Comparison of ENCODE assay signal across 1 cellular context in genomic region chr12:123436017-123436964, GRCh38.
TF ChIP-seq lines count a peak whose summit lies in the region.

Gene RILPL2, minus strand, starts transcription at chr12:123436684. Its CDS starts 264 bp downstream, at chr12:123436420.

TF ChIP-seq in WTC11, 78 proteins besides CTCF, POLR2A, EP300 and RAD21 (continued from another document):
- TF ChIP-seq, protein P1, sequence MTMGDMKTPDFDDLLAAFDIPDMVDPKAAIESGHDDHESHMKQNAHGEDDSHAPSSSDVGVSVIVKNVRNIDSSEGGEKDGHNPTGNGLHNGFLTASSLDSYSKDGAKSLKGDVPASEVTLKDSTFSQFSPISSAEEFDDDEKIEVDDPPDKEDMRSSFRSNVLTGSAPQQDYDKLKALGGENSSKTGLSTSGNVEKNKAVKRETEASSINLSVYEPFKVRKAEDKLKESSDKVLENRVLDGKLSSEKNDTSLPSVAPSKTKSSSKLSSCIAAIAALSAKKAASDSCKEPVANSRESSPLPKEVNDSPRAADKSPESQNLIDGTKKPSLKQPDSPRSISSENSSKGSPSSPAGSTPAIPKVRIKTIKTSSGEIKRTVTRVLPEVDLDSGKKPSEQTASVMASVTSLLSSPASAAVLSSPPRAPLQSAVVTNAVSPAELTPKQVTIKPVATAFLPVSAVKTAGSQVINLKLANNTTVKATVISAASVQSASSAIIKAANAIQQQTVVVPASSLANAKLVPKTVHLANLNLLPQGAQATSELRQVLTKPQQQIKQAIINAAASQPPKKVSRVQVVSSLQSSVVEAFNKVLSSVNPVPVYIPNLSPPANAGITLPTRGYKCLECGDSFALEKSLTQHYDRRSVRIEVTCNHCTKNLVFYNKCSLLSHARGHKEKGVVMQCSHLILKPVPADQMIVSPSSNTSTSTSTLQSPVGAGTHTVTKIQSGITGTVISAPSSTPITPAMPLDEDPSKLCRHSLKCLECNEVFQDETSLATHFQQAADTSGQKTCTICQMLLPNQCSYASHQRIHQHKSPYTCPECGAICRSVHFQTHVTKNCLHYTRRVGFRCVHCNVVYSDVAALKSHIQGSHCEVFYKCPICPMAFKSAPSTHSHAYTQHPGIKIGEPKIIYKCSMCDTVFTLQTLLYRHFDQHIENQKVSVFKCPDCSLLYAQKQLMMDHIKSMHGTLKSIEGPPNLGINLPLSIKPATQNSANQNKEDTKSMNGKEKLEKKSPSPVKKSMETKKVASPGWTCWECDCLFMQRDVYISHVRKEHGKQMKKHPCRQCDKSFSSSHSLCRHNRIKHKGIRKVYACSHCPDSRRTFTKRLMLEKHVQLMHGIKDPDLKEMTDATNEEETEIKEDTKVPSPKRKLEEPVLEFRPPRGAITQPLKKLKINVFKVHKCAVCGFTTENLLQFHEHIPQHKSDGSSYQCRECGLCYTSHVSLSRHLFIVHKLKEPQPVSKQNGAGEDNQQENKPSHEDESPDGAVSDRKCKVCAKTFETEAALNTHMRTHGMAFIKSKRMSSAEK (CRISPR knock-in tag; IDR thresholded peaks at IDR 0.05; ENCODE audit: borderline replicate concordance): no peak
- TF ChIP-seq TCF7 (CRISPR knock-in tag; IDR thresholded peaks at IDR 0.05; ENCODE audit: low read depth): no peak
- no peak for TF ChIP-seq ZNF416 (CRISPR knock-in tag; IDR thresholded peaks at IDR 0.05)
- no peak for TF ChIP-seq ATF1 (CRISPR knock-in tag; IDR thresholded peaks at IDR 0.05)
- TF ChIP-seq FOXP4 (CRISPR knock-in tag; IDR thresholded peaks at IDR 0.05): peak; percentile 7; the same call in 1 of the 2 replicates
- no peak for TF ChIP-seq ATF2 (CRISPR knock-in tag; IDR thresholded peaks at IDR 0.05; ENCODE audit: borderline replicate concordance, low read depth)
- TF ChIP-seq JAZF1 (CRISPR knock-in tag; IDR thresholded peaks at IDR 0.05): no peak
- TF ChIP-seq GABPB1 (CRISPR knock-in tag; IDR thresholded peaks at IDR 0.05): 0 out of 2 replicates have a peak, but pooled peaks have one; percentile 3
- TF ChIP-seq ZNF317 (CRISPR knock-in tag; IDR thresholded peaks at IDR 0.05; ENCODE audit: borderline replicate concordance, low read depth): no peak
- TF ChIP-seq KAT7 (CRISPR knock-in tag; IDR thresholded peaks at IDR 0.05; ENCODE audit: borderline replicate concordance): no peak; the same call in 1 of the 2 replicates
- no peak for TF ChIP-seq TEAD1 (CRISPR knock-in tag; IDR thresholded peaks at IDR 0.05)
- TF ChIP-seq, protein P2, sequence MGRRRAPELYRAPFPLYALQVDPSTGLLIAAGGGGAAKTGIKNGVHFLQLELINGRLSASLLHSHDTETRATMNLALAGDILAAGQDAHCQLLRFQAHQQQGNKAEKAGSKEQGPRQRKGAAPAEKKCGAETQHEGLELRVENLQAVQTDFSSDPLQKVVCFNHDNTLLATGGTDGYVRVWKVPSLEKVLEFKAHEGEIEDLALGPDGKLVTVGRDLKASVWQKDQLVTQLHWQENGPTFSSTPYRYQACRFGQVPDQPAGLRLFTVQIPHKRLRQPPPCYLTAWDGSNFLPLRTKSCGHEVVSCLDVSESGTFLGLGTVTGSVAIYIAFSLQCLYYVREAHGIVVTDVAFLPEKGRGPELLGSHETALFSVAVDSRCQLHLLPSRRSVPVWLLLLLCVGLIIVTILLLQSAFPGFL (CRISPR knock-in tag; IDR thresholded peaks at IDR 0.05; ENCODE audit: borderline replicate concordance): no peak
- no peak for TF ChIP-seq NR3C1 (CRISPR knock-in tag; conservative IDR thresholded peaks at IDR 0.05; ENCODE audit: low read depth)
- no peak for TF ChIP-seq GRHL2 (CRISPR knock-in tag; IDR thresholded peaks at IDR 0.05; ENCODE audit: insufficient replicate concordance, severe bottlenecking)
- TF ChIP-seq USF1 (CRISPR knock-in tag; IDR thresholded peaks at IDR 0.05): 0 out of 2 replicates have a peak, but pooled peaks have one; percentile 19
- 0 out of 2 replicates have a peak, but pooled peaks have one; percentile 41 for TF ChIP-seq ZNF232 (CRISPR knock-in tag; IDR thresholded peaks at IDR 0.05)
